ENCODE assay signal across 37 cellular contexts in the genomic region with DNA sequence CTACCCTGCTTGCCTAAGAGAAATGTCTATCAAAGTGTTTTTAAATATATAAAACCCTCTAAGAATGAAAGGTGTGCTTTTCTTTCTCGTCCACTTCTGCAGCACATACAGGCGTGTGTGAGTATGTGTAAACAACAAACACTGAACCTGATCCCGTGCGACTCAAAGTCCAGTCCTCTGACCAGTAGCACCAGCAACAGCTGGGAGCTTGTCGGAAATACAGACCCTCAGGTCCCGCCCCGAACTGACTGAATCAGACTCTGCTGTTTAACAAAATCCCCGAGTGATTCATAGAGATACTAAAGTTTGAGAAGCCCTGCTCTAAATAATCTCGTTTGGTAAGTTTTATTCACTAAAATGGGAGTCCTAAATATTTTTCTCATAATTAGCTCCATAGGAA.
DNase-seq lines count a peak whose midpoint lies in the region; ATAC-seq, FAIRE-seq and TF ChIP-seq lines count a peak whose summit lies in the region.
"Had no signal": no experiment of that assay in that cellular context is flagged by ENCODE, and none has a peak within 500 bp of the region (broad histone marks: within the 10 kb centered on the region; RNA-seq: fewer than 3 reads in every experiment).

No MANE protein-coding gene starts in this region.

- no peaks in the 10 kb centered on the region for H4K20me1 ChIP-seq in IMR-90 (ENCODE audit: insufficient read depth, low read length)
- no peaks in the 10 kb centered on the region for H4K20me1 ChIP-seq in hepatocyte (ENCODE audit: insufficient read depth, poor library complexity, severe bottlenecking)

- H3K56ac ChIP-seq in IMR-90 (ENCODE audit: extremely low read depth, insufficient read depth, low read length) = 0 out of 2 replicates have a peak overlapping the region, but pooled peaks have one; percentile 75

- H3K4me1 Mint-ChIP-seq in T-helper 17 cell = no peaks in the 10 kb centered on the region
- H3K4me1 Mint-ChIP-seq: activated CD4-positive, alpha-beta memory T cell treated with anti-CD3 and anti-CD28 coated beads, Interleukin-2, amount 10 ng/mL, durations not matched to agents 7 days and 5 days; activated T-helper 17 cell treated with anti-CD3 and anti-CD28 coated beads, Interleukin-2, amount 50 U/mL, for 72 hours; immature natural killer cell; natural killer cell had no signal

- intact Hi-C loops in IMR-90 (cut with micrococcal nuclease) (loop anchor here (5.0 kb wide), 2 partner anchors 168 to 913 kb away; no protein-coding TSS in a partner anchor), pancreas (cut with DNase I) (loop anchor here in 1 of 3 donors (5.0 to 10.0 kb wide), 2 partner anchors 168 to 721 kb away; no protein-coding TSS in a partner anchor), tibial artery (cut with DNase I; ENCODE audit: low total_unique reads) (loop anchor here (5.0 to 10.0 kb wide), 2 partner anchors 713 to 771 kb away; no protein-coding TSS in a partner anchor)

- H3K9me1 ChIP-seq in IMR-90 (ENCODE audit: insufficient read depth, low read length) = peaks cover 3% of the 10 kb centered on the region

- peak overlapping the region; percentile 94 for H4K91ac ChIP-seq in IMR-90 (ENCODE audit: insufficient read depth, low read depth, low read length)

- H2BK20ac ChIP-seq in IMR-90 (ENCODE audit: low read depth, low read length) = peak overlapping the region; percentile 95

- H3K18ac ChIP-seq in IMR-90 (ENCODE audit: low read depth, low read length) = peak overlapping the region; percentile 78; the same call in 1 of the 2 replicates

- H3K27ac Mint-ChIP-seq in T-helper 17 cell = no peak overlapping the region
- H3K27ac Mint-ChIP-seq: activated CD4-positive, alpha-beta memory T cell treated with anti-CD3 and anti-CD28 coated beads, Interleukin-2, amount 10 ng/mL, durations not matched to agents 7 days and 5 days; activated naive CD4-positive, alpha-beta T cell treated with anti-CD3 and anti-CD28 coated beads, Interleukin-2, amount 50 U/mL, for 72 hours; activated T-helper 17 cell treated with anti-CD3 and anti-CD28 coated beads, Interleukin-2, amount 50 U/mL, for 72 hours; endodermal cell; immature natural killer cell; natural killer cell; stimulated activated naive B cell treated with anti-CD40 and anti-IgM and Interleukin-4, amounts not matched to agents 10 μg/mL and 1 μg/mL and 100 μg/mL, for 72 hours had no signal

- peaks cover 8% of the 10 kb centered on the region for H3K4me1 ChIP-seq in IMR-90 (ENCODE audit: control insufficient read depth, insufficient read depth, low read length)
- peaks cover 4% of the 10 kb centered on the region for H3K4me1 ChIP-seq in hepatocyte (ENCODE audit: insufficient read depth)
- peaks cover 0 to 10% (median 0%) of the 10 kb centered on the region in 3 donors for H3K4me1 ChIP-seq in pancreas
- peaks cover 0 to 13% (median 1%) of the 10 kb centered on the region in 4 donors for H3K4me1 ChIP-seq in tibial artery
- H3K4me1 ChIP-seq: ascending aorta, left lung, suprapubic skin had no signal

- TF ChIP-seq CTCF in AG04450 (IDR thresholded peaks at IDR 0.05; ENCODE audit: low read depth, low read length) = no peak
- no peak for TF ChIP-seq CTCF in IMR-90 (conservative IDR thresholded peaks at IDR 0.05; ENCODE audit: low read depth, low read length)
- TF ChIP-seq CTCF in hepatocyte (IDR thresholded peaks at IDR 0.05; ENCODE audit: poor library complexity) = no peak
- TF ChIP-seq CTCF in pancreas (IDR thresholded peaks at IDR 0.05) = no peak
- no peak for TF ChIP-seq CTCF in tibial artery (IDR thresholded peaks at IDR 0.05)

- 0 out of 2 replicates have a peak, but pooled peaks have one; percentile 10 for TF ChIP-seq RAD21 in IMR-90 (IDR thresholded peaks at IDR 0.05; ENCODE audit: low read length)

- peak overlapping the region; percentile 69 for H2AFZ ChIP-seq in IMR-90 (replicated peaks; ENCODE audit: low read length, poor library complexity)
- H2AFZ ChIP-seq in hepatocyte = no peak overlapping the region

- dilution Hi-C loops in IMR-90 (cut with HindIII; ENCODE audit: low sequenced_read_pairs, unreplicated experiment) = no loop called here

- H3K9ac ChIP-seq in IMR-90 (ENCODE audit: low read depth, low read length) = no peak overlapping the region

- no peak for FAIRE-seq in pancreas (lab: Jason Lieb, UNC)
- FAIRE-seq: frontal cortex, G401.6, H1, TTC549 had no signal

- H3K9me2 ChIP-seq in hepatocyte (replicated peaks; ENCODE audit: insufficient read depth) = no peaks in the 10 kb centered on the region

- peak overlapping the region; percentile 98; the same call in 2 of the 3 replicates for H2BK15ac ChIP-seq in IMR-90 (ENCODE audit: low read depth, low read length)

- peak overlapping the region; percentile 60 for H2AK9ac ChIP-seq in IMR-90 (replicated peaks; ENCODE audit: low read depth, low read length, poor library complexity)

- CTCF ChIA-PET in AG04450 (lab: Charles Lee) (interaction anchor here (0.6 to 10.4 kb wide), 8 partner anchors 9 to 768 kb away, joined by 3 to 217 read pairs (median 6); a partner anchor contains a TSS), IMR-90 (lab: Yijun Ruan, JAX) (interaction anchor here (6.2 kb wide), 1 partner anchor 167 kb away, joined by 47 read pairs; no protein-coding TSS in a partner anchor)

- POLR2A ChIA-PET in AG04450 (lab: Yijun Ruan, JAX) (no interaction called here), IMR-90 (lab: Charles Lee; ENCODE audit: unreplicated experiment) (no interaction called here)

- H3K27me3 Mint-ChIP-seq in T-helper 17 cell = peaks cover 39% of the 10 kb centered on the region

- no peak overlapping the region for H3K4me3 Mint-ChIP-seq in T-helper 17 cell
- H3K4me3 Mint-ChIP-seq: activated CD4-positive, alpha-beta memory T cell treated with anti-CD3 and anti-CD28 coated beads, Interleukin-2, amount 10 ng/mL, durations not matched to agents 7 days and 5 days; activated T-helper 17 cell treated with anti-CD3 and anti-CD28 coated beads, Interleukin-2, amount 50 U/mL, for 72 hours; CD4-positive, alpha-beta memory T cell; endodermal cell; IgD-negative memory B cell; immature natural killer cell; natural killer cell; stimulated activated naive B cell treated with anti-CD40 and anti-IgM and Interleukin-4, amounts not matched to agents 10 μg/mL and 1 μg/mL and 100 μg/mL, for 72 hours had no signal

- BruUV-seq in IMR-90 (replicated peaks; lab: Mats Ljungman, UMichigan) = no TSS peak

- H2BK120ac ChIP-seq in IMR-90 (ENCODE audit: low read depth, low read length) = peak overlapping the region; percentile 90

- no peaks in the 10 kb centered on the region for H3K79me2 ChIP-seq in hepatocyte

- H3K23ac ChIP-seq in IMR-90 (ENCODE audit: low read depth, low read length) = peak overlapping the region; percentile 83

- DNase-seq in AG04450 (ENCODE audit: low read depth, low spot score) (peak; percentile 33), IMR-90 (peak; percentile 76), hepatocyte (ENCODE audit: low spot score) (peak; percentile 75), pancreas (peak in 4 of 6 donors; percentile 39 to 56 (median 46)), midbrain (lab: John Stamatoyannopoulos, UW) (no peak), tibial artery (no peak), globus pallidus (ENCODE audit: low spot score) (no peak), T-helper 17 cell (no peak)
- DNase-seq: 8988T; activated CD4-positive, alpha-beta memory T cell treated with anti-CD3 and anti-CD28 coated beads, Interleukin-2, amount 10 ng/mL, durations not matched to agents 7 days and 5 days; activated CD4-positive, CD25-positive, alpha-beta regulatory T cell treated with anti-CD3 and anti-CD28 coated beads, Interleukin-2, amount 50 U/mL, for 72 hours; AML-193; caudate nucleus; CD4-positive, alpha-beta memory T cell; cortex of kidney; DMS 273 treated with DMSO at 0.1 percent for 48 hours; endodermal cell; hippocampal formation; immature natural killer cell; left lung; mesendoderm; natural killer cell; NCI-H1092 treated with DMSO at 0.1 percent for 48 hours; NCI-H2029; NCI-H526 treated with DMSO at 0.1 percent for 48 hours; stimulated activated naive B cell treated with anti-CD40 and anti-IgM and Interleukin-4, amounts not matched to agents 10 μg/mL and 1 μg/mL and 100 μg/mL, for 72 hours; T-helper 1 cell had no signal

- in situ Hi-C loops in IMR-90 (cut with MboI; ENCODE audit: low sequenced_read_pairs) = loop anchor here (5.0 to 25.0 kb wide), 4 partner anchors 168 to 923 kb away; no protein-coding TSS in a partner anchor

- H2BK5ac ChIP-seq in IMR-90 (ENCODE audit: low read depth, low read length, poor library complexity, severe bottlenecking) = peak overlapping the region; percentile 85

- ATAC-seq in IMR-90 (ENCODE audit: low read depth) (peak; percentile 21; the same call in 1 of the 2 replicates), pancreas (peak; percentile 57 to 78 (median 67)), T-helper 17 cell (no peak)
- ATAC-seq: activated naive CD4-positive, alpha-beta T cell treated with anti-CD3 and anti-CD28 coated beads, Interleukin-2, amount 50 U/mL, for 72 hours; activated T-helper 17 cell treated with anti-CD3 and anti-CD28 coated beads, Interleukin-2, amount 50 U/mL, for 72 hours; left lung; natural killer cell; stimulated activated naive B cell treated with anti-CD40 and anti-IgM and Interleukin-4, amounts not matched to agents 10 μg/mL and 1 μg/mL and 100 μg/mL, for 72 hours had no signal

- no peaks in the 10 kb centered on the region for H3K79me1 ChIP-seq in IMR-90 (ENCODE audit: low read depth in 1 of 2, low read length in 2 of 2)

- WGBS in IMR-90 (ENCODE audit: extremely low coverage in 2 of 2, insufficient read length in 1 of 2), 2 experiments = no CpG with 5 or more reads among the region's 9 CpGs
- 38% methylated on average over 9 of the region's 9 CpGs for whole genome bisulfite sequencing in hepatocyte (ENCODE audit: low lambda C conversion rate, missing lambda C conversion rate)
- 18 to 19% methylated on average over 9 of the region's 9 CpGs for WGBS in pancreas, 2 donors

- H3K14ac ChIP-seq in IMR-90 (replicated peaks; ENCODE audit: low read depth, low read length) = peak overlapping the region; percentile 91

- H3K9me3 ChIP-seq in AG04450 (ENCODE audit: control insufficient read depth, insufficient read depth, low read length) = no peaks in the 10 kb centered on the region
- H3K9me3 ChIP-seq in IMR-90 (ENCODE audit: control insufficient read depth, insufficient read depth, low read length) = no peaks in the 10 kb centered on the region
- H3K9me3 ChIP-seq in hepatocyte (ENCODE audit: low read depth) = no peaks in the 10 kb centered on the region
- H3K9me3 ChIP-seq in pancreas = no peaks in the 10 kb centered on the region
- no peaks in the 10 kb centered on the region for H3K9me3 ChIP-seq in tibial artery
- no peaks in the 10 kb centered on the region for H3K9me3 ChIP-seq in T-helper 17 cell (ENCODE audit: control insufficient read depth, low read length, poor library complexity, severe bottlenecking)
- H3K9me3 ChIP-seq: ascending aorta, left lung, SJSA1, suprapubic skin had no signal

- no peaks in the 10 kb centered on the region for H3K36me3 ChIP-seq in IMR-90 (ENCODE audit: control insufficient read depth, insufficient read depth, low read length)
- H3K36me3 ChIP-seq in hepatocyte (replicated peaks; ENCODE audit: insufficient read depth, low read depth) = no peaks in the 10 kb centered on the region
- no peaks in the 10 kb centered on the region for H3K36me3 ChIP-seq in pancreas
- H3K36me3 ChIP-seq in tibial artery = no peaks in the 10 kb centered on the region
- H3K36me3 ChIP-seq: ascending aorta, left lung, SJSA1, suprapubic skin had no signal

- H3K27ac ChIP-seq in AG04450 (ENCODE audit: low read depth, low read length) (no peak overlapping the region), IMR-90 (ENCODE audit: insufficient read depth, low read length) (peak overlapping the region; percentile 56; the same call in 1 of the 2 replicates), hepatocyte (peak overlapping the region; percentile 17), pancreas (no peak overlapping the region), tibial artery (no peak overlapping the region)
- H3K27ac ChIP-seq: ascending aorta, left lung, SJSA1, suprapubic skin had no signal

- H2AK5ac ChIP-seq in IMR-90 (ENCODE audit: low read depth, low read length) = peak overlapping the region; percentile 94

- H3K27me3 ChIP-seq in AG04450 (ENCODE audit: control insufficient read depth, insufficient read depth, low read length) = no peaks in the 10 kb centered on the region
- no peaks in the 10 kb centered on the region for H3K27me3 ChIP-seq in IMR-90 (ENCODE audit: control insufficient read depth, insufficient read depth, low read length)
- no peaks in the 10 kb centered on the region for H3K27me3 ChIP-seq in hepatocyte
- H3K27me3 ChIP-seq in pancreas = no peaks in the 10 kb centered on the region
- peaks cover 0 to 3% of the 10 kb centered on the region in 2 donors for H3K27me3 ChIP-seq in tibial artery
- H3K27me3 ChIP-seq: ascending aorta, SJSA1 had no signal

- H4K5ac ChIP-seq in IMR-90 (ENCODE audit: low read depth, low read length) = peak overlapping the region; percentile 27; the same call in 1 of the 2 replicates

- TF ChIP-seq POLR2A in IMR-90 (IDR thresholded peaks at IDR 0.05; ENCODE audit: low read depth, low read length) = no peak

- peak overlapping the region; percentile 34; the same call in 1 of the 2 replicates for H3K4me2 ChIP-seq in IMR-90 (ENCODE audit: low read depth, low read length)
- H3K4me2 ChIP-seq in hepatocyte = peak overlapping the region; percentile 26

- no peaks in the 10 kb centered on the region for H3K36me3 Mint-ChIP-seq in T-helper 17 cell (ENCODE audit: low read depth)
- H3K36me3 Mint-ChIP-seq: activated naive CD4-positive, alpha-beta T cell treated with anti-CD3 and anti-CD28 coated beads, Interleukin-2, amount 50 U/mL, for 72 hours; CD4-positive, alpha-beta memory T cell; IgD-negative memory B cell; immature natural killer cell; natural killer cell; stimulated activated naive B cell treated with anti-CD40 and anti-IgM and Interleukin-4, amounts not matched to agents 10 μg/mL and 1 μg/mL and 100 μg/mL, for 72 hours had no signal

- H3K4ac ChIP-seq in IMR-90 (ENCODE audit: low read depth, low read length) = peak overlapping the region; percentile 88

- peak overlapping the region; percentile 73 to 95 for H4K8ac ChIP-seq in IMR-90 (ENCODE audit: low read depth in 2 of 2, low read length in 2 of 2)

- H3K4me3 ChIP-seq in AG04450 (ENCODE audit: low read depth, low read length) (no peak overlapping the region), IMR-90 (ENCODE audit: insufficient read depth, low read depth, low read length) (no peak overlapping the region), hepatocyte (no peak overlapping the region), pancreas (no peak overlapping the region), tibial artery (no peak overlapping the region)
- H3K4me3 ChIP-seq: ascending aorta, left lung, SJSA1, suprapubic skin had no signal

Comparison
In these comparisons a context has a peak if more than half of its experiments do, and no peak if none do; other contexts are left out.
1. DNase-seq: peak in AG04450 (single experiment), IMR-90 (single experiment), hepatocyte (single experiment) and pancreas (4 of 6); none in midbrain (single experiment), tibial artery (0 of 2), globus pallidus (single experiment) and T-helper 17 cell (0 of 3).
2. H3K27ac ChIP-seq: peak in IMR-90 (single experiment) and hepatocyte (single experiment); none in AG04450 (single experiment), pancreas (0 of 4) and tibial artery (0 of 2).